ENCODE assay signal across 13 cellular contexts in genomic region chr6:111664565-111665039, GRCh38. TPM values are rescaled to one million over a fixed set of nuclear protein-coding genes. Genes with fewer than 3 reads are reported as not detected.
DNase-seq lines count a peak whose midpoint lies in the region; ATAC-seq, FAIRE-seq and TF ChIP-seq lines count a peak whose summit lies in the region.
"Had no signal": no experiment of that assay in that cellular context is flagged by ENCODE, and none has a peak within 500 bp of the region (broad histone marks: within the 10 kb centered on the region; RNA-seq: fewer than 3 reads in every experiment).

No MANE protein-coding gene starts in this region.

- no peak for FAIRE-seq in GM12892 (lab: Jason Lieb, UNC)
- FAIRE-seq: keratinocyte had no signal

- H3K36me3 Mint-ChIP-seq in activated naive CD4-positive, alpha-beta T cell treated with anti-CD3 and anti-CD28 coated beads, Interleukin-2, amount 50 U/mL, for 24 hours, result peaks cover 26% of the 10 kb centered on the region
- H3K36me3 Mint-ChIP-seq in nephron progenitor cell (ENCODE audit: low read depth), result peaks cover 25% of the 10 kb centered on the region

- H3K27ac Mint-ChIP-seq in activated naive CD4-positive, alpha-beta T cell treated with anti-CD3 and anti-CD28 coated beads, Interleukin-2, amount 50 U/mL, for 24 hours, result peak overlapping the region; percentile 85
- peak overlapping the region; percentile 97 for H3K27ac Mint-ChIP-seq in nephron progenitor cell

- H3K9me3 ChIP-seq in esophagus muscularis mucosa (no peaks in the 10 kb centered on the region), upper lobe of left lung (no peaks in the 10 kb centered on the region)

- ATAC-seq in upper lobe of left lung (ENCODE audit: low FRiP score in 2 of 2), result peak in 1 of 2 donors; percentile 27
- ATAC-seq in GM21390 (IDR thresholded peaks at IDR 0.05; ENCODE audit: unreplicated experiment), result no peak

- no peak overlapping the region for H3K4me3 Mint-ChIP-seq in activated naive CD4-positive, alpha-beta T cell treated with anti-CD3 and anti-CD28 coated beads, Interleukin-2, amount 50 U/mL, for 24 hours
- peak overlapping the region; percentile 75 for H3K4me3 Mint-ChIP-seq in nephron progenitor cell

- intact Hi-C loops in esophagus muscularis mucosa (cut with DNase I), result no loop called here

- no peak for DNase-seq in activated naive CD4-positive, alpha-beta T cell treated with Interleukin-2 at 50 U/mL for 16 hours
- DNase-seq in esophagus muscularis mucosa (ENCODE audit: extremely low spot score) (no peak), nephron progenitor cell (no peak), upper lobe of left lung (no peak), EL (no peak), GM12892 (ENCODE audit: insufficient read length) (no peak)
- DNase-seq: DMS79, MM.1S, NCI-H345, SHP77 treated with DMSO at 0.1 percent for 48 hours had no signal

- no peaks in the 10 kb centered on the region for H3K27me3 Mint-ChIP-seq in activated naive CD4-positive, alpha-beta T cell treated with anti-CD3 and anti-CD28 coated beads, Interleukin-2, amount 50 U/mL, for 24 hours
- H3K27me3 Mint-ChIP-seq in nephron progenitor cell (ENCODE audit: low read depth, poor library complexity), result no peaks in the 10 kb centered on the region

- WGBS in esophagus muscularis mucosa, result 53% methylated on average over 7 of the region's 7 CpGs
- WGBS in upper lobe of left lung, 2 donors, result 78 to 85% methylated on average over 7 of the region's 7 CpGs

- no peaks in the 10 kb centered on the region for H3K9me3 Mint-ChIP-seq in activated naive CD4-positive, alpha-beta T cell treated with anti-CD3 and anti-CD28 coated beads, Interleukin-2, amount 50 U/mL, for 24 hours
- no peaks in the 10 kb centered on the region for H3K9me3 Mint-ChIP-seq in nephron progenitor cell

- H3K27ac ChIP-seq in esophagus muscularis mucosa (replicated peaks in 1 of 4) (peak overlapping the region; percentile 68 to 81 (median 72)), upper lobe of left lung (peak overlapping the region in 3 of 4 donors; percentile 36 to 74 (median 48))

- no peak for TF ChIP-seq CTCF in esophagus muscularis mucosa (IDR thresholded peaks at IDR 0.05)
- TF ChIP-seq CTCF in nephron progenitor cell (IDR thresholded peaks at IDR 0.05), result no peak
- TF ChIP-seq CTCF in upper lobe of left lung (IDR thresholded peaks at IDR 0.05), result no peak

- no peak for TF ChIP-seq EP300 in esophagus muscularis mucosa (IDR thresholded peaks at IDR 0.05)
- no peak for TF ChIP-seq EP300 in upper lobe of left lung (IDR thresholded peaks at IDR 0.05)

- TF ChIP-seq POLR2A in esophagus muscularis mucosa (IDR thresholded peaks at IDR 0.05; ENCODE audit: low read depth) (no peak), upper lobe of left lung (IDR thresholded peaks at IDR 0.05) (no peak), GM12892 (IDR thresholded peaks at IDR 0.05; ENCODE audit: low read depth, low read length) (no peak)

- peaks cover 54 to 83% (median 80%) of the 10 kb centered on the region in 4 donors for H3K4me1 ChIP-seq in esophagus muscularis mucosa
- peaks cover 33 to 50% (median 44%) of the 10 kb centered on the region in 4 donors for H3K4me1 ChIP-seq in upper lobe of left lung

- H3K4me3 ChIP-seq in esophagus muscularis mucosa (no peak overlapping the region), upper lobe of left lung (no peak overlapping the region)

- H3K27me3 ChIP-seq in esophagus muscularis mucosa, result no peaks in the 10 kb centered on the region
- no peaks in the 10 kb centered on the region for H3K27me3 ChIP-seq in upper lobe of left lung

- peaks cover 3% of the 10 kb centered on the region for H3K4me1 Mint-ChIP-seq in activated naive CD4-positive, alpha-beta T cell treated with anti-CD3 and anti-CD28 coated beads, Interleukin-2, amount 50 U/mL, for 24 hours
- peaks cover 74% of the 10 kb centered on the region for H3K4me1 Mint-ChIP-seq in nephron progenitor cell

- no peaks in the 10 kb centered on the region for H3K36me3 ChIP-seq in esophagus muscularis mucosa
- H3K36me3 ChIP-seq in upper lobe of left lung, result peaks cover 0 to 16% (median 0%) of the 10 kb centered on the region in 4 donors

RNA-seq across cellular contexts. Expression of gene TRAF3IP2, which starts 58.9 kb away (rescaled TPM):
- total RNA-seq in esophagus muscularis mucosa (10 to 100 TPM; 16.6 to 37.1 (median 32.4) TPM), upper lobe of left lung (10 to 100 TPM; 29.2 to 38.0 (median 32.5) TPM)
- polyA plus RNA-seq in GM12892 (2012; ENCODE audit: missing spikeins), result 18.3 TPM
